ENCODE assay signal across 8 cellular contexts in genomic region chr19:42269518-42270345, GRCh38. TPM values are rescaled to one million over a fixed set of nuclear protein-coding genes. Genes with fewer than 3 reads are reported as not detected.
DNase-seq lines count a peak whose midpoint lies in the region; ATAC-seq and TF ChIP-seq lines count a peak whose summit lies in the region.

No MANE protein-coding gene starts in this region.

- WGBS in gastroesophageal sphincter (ENCODE audit: low coverage in 1 of 2), 2 donors = 18 to 20% methylated on average over 5 to 9 of the region's 9 CpGs

- H3K4me3 ChIP-seq in GM12864 (ENCODE audit: low read depth, low read length) = peak overlapping the region; percentile 61
- H3K4me3 ChIP-seq in gastroesophageal sphincter = peak overlapping the region; percentile 64 to 87
- peak overlapping the region; percentile 76 for H3K4me3 ChIP-seq in rectal smooth muscle tissue (ENCODE audit: low read length)

- H3K4me1 ChIP-seq in gastroesophageal sphincter (peaks cover 0 to 58% (median 23%) of the 10 kb centered on the region in 3 donors), rectal smooth muscle tissue (ENCODE audit: control insufficient read depth, insufficient read depth, low read length) (peaks cover 24% of the 10 kb centered on the region)

- H3K9ac ChIP-seq in rectal smooth muscle tissue (ENCODE audit: low read length) = peak overlapping the region; percentile 93

- H3K9me3 ChIP-seq in gastroesophageal sphincter = no peaks in the 10 kb centered on the region

- TF ChIP-seq EP300 in gastroesophageal sphincter (IDR thresholded peaks at IDR 0.05) = no peak

- H3K27me3 ChIP-seq in gastroesophageal sphincter (no peaks in the 10 kb centered on the region), rectal smooth muscle tissue (ENCODE audit: control insufficient read depth, insufficient read depth, low read length) (no peaks in the 10 kb centered on the region)

- peaks cover 0 to 35% of the 10 kb centered on the region in 2 donors for H3K36me3 ChIP-seq in gastroesophageal sphincter
- peaks cover 13% of the 10 kb centered on the region for H3K36me3 ChIP-seq in rectal smooth muscle tissue (ENCODE audit: control insufficient read depth, insufficient read depth, low read length)

- POLR2A ChIA-PET in RWPE1 (lab: Yijun Ruan, JAX; ENCODE audit: low non-redundant PET) = interaction anchor here (0.5 kb wide), 1 partner anchor 200 kb away, joined by 3 read pairs; no protein-coding TSS in a partner anchor

- ATAC-seq in gastroesophageal sphincter (no peak), HG03196 (IDR thresholded peaks at IDR 0.05; ENCODE audit: unreplicated experiment) (no peak)

- CTCF ChIA-PET in RWPE1 (lab: Yijun Ruan, JAX) = interaction anchor here (1.5 kb wide), 1 partner anchor 10 kb away, joined by 13 read pairs; no protein-coding TSS in a partner anchor

- H3K27ac ChIP-seq in RWPE1 (peak overlapping the region; percentile 100), gastroesophageal sphincter (peak overlapping the region; percentile 88 to 97 (median 91)), rectal smooth muscle tissue (ENCODE audit: low read depth, low read length) (peak overlapping the region; percentile 93)

- TF ChIP-seq CTCF in GM12864 (IDR thresholded peaks at IDR 0.05; ENCODE audit: low read depth, low read length, missing control alignments) = no peak
- no peak for TF ChIP-seq CTCF in RWPE1 (conservative IDR thresholded peaks at IDR 0.05; ENCODE audit: low read depth)
- TF ChIP-seq CTCF in gastroesophageal sphincter (IDR thresholded peaks at IDR 0.05) = no peak
- TF ChIP-seq CTCF in GM20000 (IDR thresholded peaks at IDR 0.05; ENCODE audit: extremely low read depth, missing control alignments) = no peak

- DNase-seq in GM12864 (ENCODE audit: low read depth) = no peak
- DNase-seq in RWPE1 (ENCODE audit: low spot score) = no peak
- no peak for DNase-seq in NCI-H446 treated with DMSO at 0.1 percent for 48 hours (lab: John Stamatoyannopoulos, UW)
- DNase-seq in GM20000 (ENCODE audit: low spot score) = no peak
- no peak for DNase-seq in stimulated activated CD4-positive, alpha-beta T cell treated with anti-CD3 and anti-CD28 coated beads, Interleukin-4, amount 100 ng/mL, for 4 hours

- no peak for TF ChIP-seq POLR2A in gastroesophageal sphincter (IDR thresholded peaks at IDR 0.05)

RNA-seq across cellular contexts. Expression of gene CIC, which starts 0.7 kb away (rescaled TPM):
- total RNA-seq in gastroesophageal sphincter = 10 to 100 TPM; 31.4 to 69.4 (median 49.0) TPM

RNA-seq across cellular contexts. Expression of gene ERF, which starts 14.8 kb away (rescaled TPM):
- total RNA-seq in gastroesophageal sphincter = 10 to 100 TPM; 28.4 to 46.4 (median 39.9) TPM

RNA-seq across cellular contexts. Expression of gene GSK3A, which starts 27.3 kb away (rescaled TPM):
- total RNA-seq in gastroesophageal sphincter = 10 to 100 TPM; 30.8 to 51.0 (median 35.1) TPM

RNA-seq across cellular contexts. Expression of gene PRR19, which starts 32.2 kb away (rescaled TPM):
- total RNA-seq in gastroesophageal sphincter = under 1 TPM in 1 of 4 donors, not detected in 3; 0.93 TPM

RNA-seq across cellular contexts. Expression of gene PAFAH1B3, which starts 32.7 kb away (rescaled TPM):
- total RNA-seq in gastroesophageal sphincter = 10 to 100 TPM in 1 of 4 donors, 1 to 10 TPM in 2, under 1 TPM in 1; 0.93 to 13.6 (median 5.8) TPM
